ENCODE assay signal across 12 cellular contexts in the genomic region with DNA sequence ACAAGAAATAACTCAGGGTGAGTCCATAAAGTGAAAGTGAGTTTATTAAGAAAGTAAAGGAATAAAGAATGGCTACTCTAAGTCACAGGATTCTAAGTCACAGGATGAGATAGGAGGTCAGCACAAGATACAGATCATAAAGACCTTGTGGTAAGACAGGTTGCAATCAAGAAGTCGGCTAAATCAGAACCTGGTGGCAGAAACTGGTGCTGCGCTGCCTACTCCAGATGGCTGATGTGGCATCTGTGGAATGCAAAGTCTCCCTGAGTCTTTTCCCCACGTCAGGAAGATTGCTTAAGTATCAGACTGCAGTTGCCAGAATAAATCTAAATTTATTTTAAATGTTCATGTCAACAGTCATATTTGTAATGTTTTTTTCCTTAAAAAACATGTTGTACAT. TPM values are rescaled to one million over a fixed set of nuclear protein-coding genes. Genes with fewer than 3 reads are reported as not detected.
DNase-seq lines count a peak whose midpoint lies in the region; ATAC-seq, FAIRE-seq and TF ChIP-seq lines count a peak whose summit lies in the region.
"Had no signal": no experiment of that assay in that cellular context is flagged by ENCODE, and none has a peak within 500 bp of the region (broad histone marks: within the 10 kb centered on the region; RNA-seq: fewer than 3 reads in every experiment).

No MANE protein-coding gene starts in this region.

- no peak overlapping the region for H2BK120ac ChIP-seq in mesendoderm (ENCODE audit: low read depth, low read length)

- no peaks in the 10 kb centered on the region for H3K79me1 ChIP-seq in mesendoderm (ENCODE audit: low read length)

- no peak overlapping the region for H3K4me3 ChIP-seq in mesendoderm (ENCODE audit: low read length)
- no peak overlapping the region for H3K4me3 ChIP-seq in pancreas
- H3K4me3 ChIP-seq: ovary, Peyer's patch had no signal

- H3K27ac ChIP-seq in C4-2B (no peak overlapping the region), cingulate gyrus (ENCODE audit: low read depth, low read length) (peak overlapping the region; percentile 24), mesendoderm (ENCODE audit: low read depth, low read length) (no peak overlapping the region), pancreas (no peak overlapping the region)
- H3K27ac ChIP-seq: ovary, Peyer's patch had no signal

- no peak overlapping the region for H2BK15ac ChIP-seq in mesendoderm (replicated peaks; ENCODE audit: low read depth)

- H3K4me1 ChIP-seq in mesendoderm (ENCODE audit: control insufficient read depth, low read depth, low read length) (no peaks in the 10 kb centered on the region), pancreas (no peaks in the 10 kb centered on the region)
- H3K4me1 ChIP-seq: Peyer's patch had no signal

- intact Hi-C loops in pancreas (cut with DNase I) = loop anchor here in 1 of 3 donors (5.0 kb wide), 1 partner anchor 48 kb away; no protein-coding TSS in a partner anchor

- no peak overlapping the region for H2AK5ac ChIP-seq in mesendoderm (ENCODE audit: low read length)

- no peak overlapping the region for H4K8ac ChIP-seq in mesendoderm (ENCODE audit: low read depth, low read length)

- H2BK5ac ChIP-seq in mesendoderm (ENCODE audit: low read length) = no peak overlapping the region

- no peaks in the 10 kb centered on the region for H3K79me2 ChIP-seq in mesendoderm (ENCODE audit: control insufficient read depth, insufficient read depth, low read length)

- H3K4ac ChIP-seq in mesendoderm (ENCODE audit: low read depth, low read length) = no peak overlapping the region

- no peak overlapping the region for H4K5ac ChIP-seq in mesendoderm (ENCODE audit: low read length)

- H3K9me3 ChIP-seq in pancreas = no peaks in the 10 kb centered on the region
- H3K9me3 ChIP-seq: ovary, Peyer's patch had no signal

- no peak overlapping the region for H3K18ac ChIP-seq in mesendoderm (ENCODE audit: low read length)

- no peaks in the 10 kb centered on the region for H3K36me3 ChIP-seq in mesendoderm (ENCODE audit: control insufficient read depth, insufficient read depth, low read length)
- no peaks in the 10 kb centered on the region for H3K36me3 ChIP-seq in pancreas
- H3K36me3 ChIP-seq: ovary, Peyer's patch had no signal

- TF ChIP-seq CTCF in C4-2B (conservative IDR thresholded peaks at IDR 0.05) (peak; percentile 18; the same call in 1 of the 2 replicates), pancreas (IDR thresholded peaks at IDR 0.05) (no peak)

- H3K9ac ChIP-seq in mesendoderm (ENCODE audit: low read length) = no peak overlapping the region

- WGBS in mesendoderm (ENCODE audit: extremely low coverage, insufficient coverage, low lambda C conversion rate) = no CpG with 5 or more reads among the region's 3 CpGs
- WGBS in pancreas, 2 donors = 69 to 72% methylated on average over 3 of the region's 3 CpGs

- DNase-seq in LoVo (ENCODE audit: low spot score) (peak; percentile 48), mesendoderm (peak; percentile 88), middle frontal gyrus (ENCODE audit: extremely low spot score, low spot score) (no peak), NCI-H1694 treated with DMSO at 0.1 percent for 48 hours (lab: John Stamatoyannopoulos, UW) (no peak), COR-L47 (lab: John Stamatoyannopoulos, UW) (no peak), pancreas (no peak)
- DNase-seq: activated CD4-positive, alpha-beta T cell treated with anti-CD3 and anti-CD28 coated beads for 36 hours; NCI-H1436 treated with DMSO at 0.1 percent for 48 hours; ovary; Peyer's patch had no signal

- ATAC-seq in pancreas = no peak
- ATAC-seq: activated CD4-positive, alpha-beta T cell treated with anti-CD3 and anti-CD28 coated beads for 36 hours had no signal

- no peak overlapping the region for H3K23ac ChIP-seq in mesendoderm (ENCODE audit: low read length)

- no peaks in the 10 kb centered on the region for H3K27me3 ChIP-seq in mesendoderm (ENCODE audit: insufficient read depth, low read length, poor library complexity)
- H3K27me3 ChIP-seq in pancreas = no peaks in the 10 kb centered on the region
- H3K27me3 ChIP-seq: ovary, Peyer's patch had no signal

- no peak overlapping the region for H3K56ac ChIP-seq in mesendoderm (ENCODE audit: low read length)

- H3K4me2 ChIP-seq in mesendoderm (ENCODE audit: low read length) = no peak overlapping the region

- FAIRE-seq in pancreas (lab: Jason Lieb, UNC) = no peak

RNA-seq across cellular contexts. Expression of a gene that starts 10.7 kb away (rescaled TPM):
- polyA plus RNA-seq in mesendoderm (2013, experiment 1 of 2) = 0.55 TPM
- polyA plus RNA-seq in mesendoderm (2013, experiment 2 of 2) = 0.67 TPM
- total RNA-seq in pancreas = 1 to 10 TPM in 3 of 6 donors, under 1 TPM in 3; 0.75 to 2.5 (median 1.4) TPM
- 1 to 10 TPM in 1 of 2 donors, under 1 TPM in 1; 0.42 to 1.1 TPM for polyA plus RNA-seq in pancreas

RNA-seq across cellular contexts. Expression of a gene that starts 19.8 kb away (rescaled TPM):
- not detected for polyA plus RNA-seq in mesendoderm (2013, experiment 1 of 2)
- not detected for polyA plus RNA-seq in mesendoderm (2013, experiment 2 of 2)
- 1 to 10 TPM in 5 of 6 donors, under 1 TPM in 1; 0.14 to 3.3 (median 1.3) TPM for total RNA-seq in pancreas
- polyA plus RNA-seq in pancreas = 1 to 10 TPM; 3.3 to 6.4 TPM
- total RNA-seq: activated CD4-positive, alpha-beta T cell treated with anti-CD3 and anti-CD28 coated beads for 36 hours had no signal

Comparison
In these comparisons a context has a peak if more than half of its experiments do, and no peak if none do; other contexts are left out.
1. DNase-seq: peak in LoVo (single experiment) and mesendoderm (single experiment); none in middle frontal gyrus (single experiment), NCI-H1694 treated with DMSO at 0.1 percent for 48 hours (single experiment), COR-L47 (single experiment) and pancreas (0 of 6).